Comparison of ENCODE assay signal across 11 cellular contexts in the genomic region with DNA sequence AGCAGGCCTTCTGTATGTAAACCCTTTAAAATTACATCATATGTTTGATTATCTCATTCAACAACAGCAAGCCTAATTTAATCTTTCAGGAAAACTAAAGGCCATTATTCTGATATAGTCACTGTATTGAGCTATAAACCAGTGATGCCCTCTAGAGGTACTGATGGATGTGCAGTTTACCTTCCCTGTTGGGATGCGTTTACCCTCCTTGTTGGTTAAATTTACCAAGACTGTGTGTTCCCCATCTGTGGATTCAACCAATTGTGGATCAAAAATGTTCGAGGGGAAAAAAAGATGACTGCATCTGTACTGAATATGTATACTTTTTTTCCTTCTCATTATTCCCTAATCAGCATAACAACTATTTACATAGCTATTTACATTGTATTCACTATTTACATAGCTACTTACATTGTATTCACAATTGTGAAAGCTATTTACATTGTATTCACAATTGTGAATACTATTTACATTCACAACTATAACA. TPM values are rescaled to one million over a fixed set of nuclear protein-coding genes. Genes with fewer than 3 reads are reported as not detected.
DNase-seq lines count a peak whose midpoint lies in the region; ATAC-seq and TF ChIP-seq lines count a peak whose summit lies in the region.
"Had no signal": no experiment of that assay in that cellular context is flagged by ENCODE, and none has a peak within 500 bp of the region (broad histone marks: within the 10 kb centered on the region; RNA-seq: fewer than 3 reads in every experiment).

No MANE protein-coding gene starts in this region.

- intact Hi-C loops in dorsolateral prefrontal cortex (cut with DNase I): loop anchor here in 1 of 2 donors (2.0 to 5.0 kb wide), 2 partner anchors 676 to 786 kb away; no protein-coding TSS in a partner anchor

- peak overlapping the region in 1 of 59 donors; percentile 10 for H3K4me3 ChIP-seq in dorsolateral prefrontal cortex

- peaks cover 64% of the 10 kb centered on the region for H3K36me3 Mint-ChIP-seq in progenitor cell of endocrine pancreas (ENCODE audit: insufficient read depth)

- peaks cover 2% of the 10 kb centered on the region for H3K4me1 Mint-ChIP-seq in progenitor cell of endocrine pancreas (ENCODE audit: low read depth)

- peak overlapping the region; percentile 74 for H3K27ac Mint-ChIP-seq in progenitor cell of endocrine pancreas

- ATAC-seq in GM21576 (IDR thresholded peaks at IDR 0.05; ENCODE audit: unreplicated experiment) (no peak), GM18505 (IDR thresholded peaks at IDR 0.05; ENCODE audit: unreplicated experiment) (no peak)

- no peak for TF ChIP-seq POLR2A in GM18505 (IDR thresholded peaks at IDR 0.05; ENCODE audit: borderline replicate concordance, extremely low read depth, insufficient read depth, insufficient read length)

- peaks cover 37% of the 10 kb centered on the region for H3K9me3 Mint-ChIP-seq in progenitor cell of endocrine pancreas (ENCODE audit: low read depth)

- DNase-seq in NCI-H82 (lab: John Stamatoyannopoulos, UW): peak; percentile 24
- DNase-seq in NCI-H82 treated with DMSO at 0.1 percent for 48 hours (lab: John Stamatoyannopoulos, UW; ENCODE audit: unreplicated experiment): no peak
- peak; percentile 38 for DNase-seq in NCI-H2081 treated with DMSO at 0.1 percent for 48 hours (lab: John Stamatoyannopoulos, UW)
- DNase-seq in dorsolateral prefrontal cortex: no peak
- DNase-seq in progenitor cell of endocrine pancreas (ENCODE audit: low spot score, unreplicated experiment): no peak
- DNase-seq in T1000 (lab: John Stamatoyannopoulos, UW): no peak
- DNase-seq: stimulated activated CD4-positive, alpha-beta T cell treated with anti-CD3 and anti-CD28 coated beads, Interleukin-4, amount 100 ng/mL, for 24 hours had no signal

- no peaks in the 10 kb centered on the region for H3K27me3 ChIP-seq in dorsolateral prefrontal cortex

- peak overlapping the region in 55 of 59 donors; percentile 6 to 88 (median 77) for H3K27ac ChIP-seq in dorsolateral prefrontal cortex

- no peak overlapping the region for H3K4me3 Mint-ChIP-seq in progenitor cell of endocrine pancreas (ENCODE audit: low read depth)
- H3K4me3 Mint-ChIP-seq: CD8-positive, alpha-beta memory T cell had no signal

- H3K27me3 Mint-ChIP-seq in progenitor cell of endocrine pancreas: no peaks in the 10 kb centered on the region
- H3K27me3 Mint-ChIP-seq: CD8-positive, alpha-beta memory T cell had no signal

- TF ChIP-seq CTCF in dorsolateral prefrontal cortex (IDR thresholded peaks at IDR 0.05 in 54 of 56, conservative IDR thresholded peaks at IDR 0.05 in 2 of 56; ENCODE audit: low read depth in 1 of 56, partially characterized antibody in 56 of 56) (peak in 50 of 56 donors; percentile 10 to 66 (median 45)), progenitor cell of endocrine pancreas (IDR thresholded peaks at IDR 0.05; ENCODE audit: unreplicated experiment) (no peak)

RNA-seq across cellular contexts. Expression of gene BAAT, which starts 3.7 kb away (rescaled TPM):
- total RNA-seq in dorsolateral prefrontal cortex (1 to 10 TPM in 99 of 120 experiments, under 1 TPM in 21; 0.34 to 3.6 (median 1.5) TPM), progenitor cell of endocrine pancreas (0.36 TPM in 1 of 2 replicates, not detected in the other)
- total RNA-seq: CD8-positive, alpha-beta memory T cell had no signal

RNA-seq across cellular contexts. Expression of gene MRPL50, which starts 9.9 kb away (rescaled TPM):
- 10 to 100 TPM; 15.2 to 28.2 (median 22.3) TPM for total RNA-seq in dorsolateral prefrontal cortex
- 14.4 and 16.1 TPM in 2 replicates for total RNA-seq in progenitor cell of endocrine pancreas

RNA-seq across cellular contexts. Expression of gene ZNF189, which starts 10.1 kb away (rescaled TPM):
- total RNA-seq in dorsolateral prefrontal cortex: 10 to 100 TPM; 30.0 to 78.6 (median 51.1) TPM
- 31.4 and 32.5 TPM in 2 replicates for total RNA-seq in progenitor cell of endocrine pancreas

RNA-seq across cellular contexts. Expression of gene ALDOB, which starts 47.0 kb away (rescaled TPM):
- total RNA-seq in dorsolateral prefrontal cortex (1 to 10 TPM in 24 of 120 experiments, under 1 TPM in 51, not detected in 45; 0.22 to 4.5 (median 0.68) TPM), progenitor cell of endocrine pancreas (not detected in 2 replicates)
- total RNA-seq: activated CD8-positive, alpha-beta memory T cell treated with anti-CD3 and anti-CD28 coated beads for 36 hours; CD8-positive, alpha-beta memory T cell had no signal

Comparison
In these comparisons a context has a peak if more than half of its experiments do, and no peak if none do; other contexts are left out.
1. DNase-seq: peak in NCI-H82 (single experiment) and NCI-H2081 treated with DMSO at 0.1 percent for 48 hours (single experiment); none in NCI-H82 treated with DMSO at 0.1 percent for 48 hours (single experiment), dorsolateral prefrontal cortex (0 of 10), progenitor cell of endocrine pancreas (single experiment) and T1000 (single experiment).